ENCODE assay signal across 15 cellular contexts in genomic region chr6:89118931-89119330, GRCh38. TPM values are rescaled to one million over a fixed set of nuclear protein-coding genes. Genes with fewer than 3 reads are reported as not detected.
DNase-seq lines count a peak whose midpoint lies in the region; ATAC-seq, FAIRE-seq and TF ChIP-seq lines count a peak whose summit lies in the region.
"Had no signal": no experiment of that assay in that cellular context is flagged by ENCODE, and none has a peak within 500 bp of the region (broad histone marks: within the 10 kb centered on the region; RNA-seq: fewer than 3 reads in every experiment).

No MANE protein-coding gene starts in this region.

- H3K36me3 ChIP-seq in CD4-positive, alpha-beta memory T cell (ENCODE audit: insufficient read depth, low read length): no peaks in the 10 kb centered on the region
- H3K36me3 ChIP-seq in effector memory CD4-positive, alpha-beta T cell (ENCODE audit: control insufficient read depth, insufficient read depth, low read length): no peaks in the 10 kb centered on the region
- H3K36me3 ChIP-seq: colonic mucosa had no signal

- H3K9me3 Mint-ChIP-seq in CD4-positive, alpha-beta memory T cell: no peaks in the 10 kb centered on the region
- H3K9me3 Mint-ChIP-seq in natural killer cell: no peaks in the 10 kb centered on the region

- ATAC-seq in natural killer cell (no peak), HG03159 (IDR thresholded peaks at IDR 0.05; ENCODE audit: unreplicated experiment) (no peak)

- H3K9me3 ChIP-seq in CD4-positive, alpha-beta memory T cell (ENCODE audit: control insufficient read depth in 1 of 2, low read length in 2 of 2): no peaks in the 10 kb centered on the region
- no peaks in the 10 kb centered on the region for H3K9me3 ChIP-seq in effector memory CD4-positive, alpha-beta T cell (ENCODE audit: control insufficient read depth, low read length)
- H3K9me3 ChIP-seq: colonic mucosa had no signal

- H3K36me3 Mint-ChIP-seq in CD4-positive, alpha-beta memory T cell: no peaks in the 10 kb centered on the region
- no peaks in the 10 kb centered on the region for H3K36me3 Mint-ChIP-seq in natural killer cell

- H3K4me3 ChIP-seq in CD4-positive, alpha-beta memory T cell (ENCODE audit: low read length in 2 of 2): no peak overlapping the region
- no peak overlapping the region for H3K4me3 ChIP-seq in effector memory CD4-positive, alpha-beta T cell (ENCODE audit: insufficient read depth, low read depth, low read length, poor library complexity, severe bottlenecking)
- H3K4me3 ChIP-seq: colonic mucosa had no signal

- peak overlapping the region; percentile 23 to 75 (median 68) for H3K4me3 Mint-ChIP-seq in CD4-positive, alpha-beta memory T cell
- peak overlapping the region; percentile 68 for H3K4me3 Mint-ChIP-seq in natural killer cell

- POLR2A ChIA-PET in CD4-positive, alpha-beta memory T cell (lab: Charles Lee; ENCODE audit: partially characterized antibody): interaction anchor here (1.1 kb wide), 1 partner anchor 39 kb away, joined by 4 read pairs; the partner anchor contains the start of gene PNRC1

- CTCF ChIA-PET in CD4-positive, alpha-beta memory T cell (lab: Charles Lee; ENCODE audit: partially characterized antibody): interaction anchor here (0.7 to 4.1 kb wide), 2 partner anchors 39 to 135 kb away, joined by 5 to 13 read pairs; partner anchors contain the start of gene PNRC1

- DNase-seq in CD4-positive, alpha-beta memory T cell: no peak
- DNase-seq in GM10266 (ENCODE audit: extremely low spot score) (peak; percentile 27), astrocyte of the hippocampus (ENCODE audit: low read depth, low spot score) (peak; percentile 23), natural killer cell (no peak), NCI-H1105 treated with DMSO at 0.1 percent for 48 hours (lab: John Stamatoyannopoulos, UW) (no peak), urothelium cell line (ENCODE audit: low spot score) (no peak)
- DNase-seq in effector memory CD4-positive, alpha-beta T cell: no peak
- DNase-seq: colonic mucosa; DMS79; left cardiac atrium; NCI-H226; stimulated activated CD4-positive, alpha-beta T cell treated with anti-CD3 and anti-CD28 coated beads, Interleukin-4, amount 100 ng/mL, for 4 hours had no signal

- H3K27ac ChIP-seq in CD4-positive, alpha-beta memory T cell (ENCODE audit: low read depth, low read length): no peak overlapping the region
- H3K27ac ChIP-seq in effector memory CD4-positive, alpha-beta T cell (ENCODE audit: insufficient read depth, low read length, poor library complexity, severe bottlenecking): no peak overlapping the region
- H3K27ac ChIP-seq: colonic mucosa, VCaP had no signal

- no peak for FAIRE-seq in urothelium cell line (lab: Jason Lieb, UNC)

- peaks cover 7% of the 10 kb centered on the region for H3K4me1 ChIP-seq in CD4-positive, alpha-beta memory T cell (ENCODE audit: insufficient read depth, low read length)
- peaks cover 5% of the 10 kb centered on the region for H3K4me1 ChIP-seq in effector memory CD4-positive, alpha-beta T cell (ENCODE audit: control insufficient read depth, insufficient read depth, low read length, poor library complexity, severe bottlenecking)
- H3K4me1 ChIP-seq: colonic mucosa had no signal

- no peaks in the 10 kb centered on the region for H3K27me3 Mint-ChIP-seq in CD4-positive, alpha-beta memory T cell
- no peaks in the 10 kb centered on the region for H3K27me3 Mint-ChIP-seq in natural killer cell (ENCODE audit: low read depth in 2 of 2)

- H3K27me3 ChIP-seq in CD4-positive, alpha-beta memory T cell (ENCODE audit: insufficient read depth, low read length): no peaks in the 10 kb centered on the region
- peaks cover 3% of the 10 kb centered on the region for H3K27me3 ChIP-seq in effector memory CD4-positive, alpha-beta T cell (replicated peaks; ENCODE audit: control insufficient read depth, insufficient read depth, low read length, poor library complexity, severe bottlenecking)
- H3K27me3 ChIP-seq: colonic mucosa had no signal

- no peak for TF ChIP-seq CTCF in GM10266 (IDR thresholded peaks at IDR 0.05; ENCODE audit: control insufficient read depth, insufficient read depth, low read depth, missing control alignments)
- TF ChIP-seq CTCF in natural killer cell (IDR thresholded peaks at IDR 0.05): no peak

- intact Hi-C loops in CD4-positive, alpha-beta memory T cell (cut with micrococcal nuclease): no loop called here
- intact Hi-C loops in natural killer cell (cut with micrococcal nuclease): loop anchor here (5.0 kb wide), 1 partner anchor 37 kb away; the partner anchor contains the start of gene PNRC1

- peak overlapping the region in 1 of 7 donors; percentile 66 for H3K27ac Mint-ChIP-seq in CD4-positive, alpha-beta memory T cell
- H3K27ac Mint-ChIP-seq in natural killer cell: no peak overlapping the region

- peaks cover 6 to 14% (median 11%) of the 10 kb centered on the region in 4 donors for H3K4me1 Mint-ChIP-seq in CD4-positive, alpha-beta memory T cell
- peaks cover 6 to 15% of the 10 kb centered on the region in 2 donors for H3K4me1 Mint-ChIP-seq in natural killer cell

RNA-seq across cellular contexts. Expression of gene SRSF12, which starts 1.1 kb away (rescaled TPM):
- not detected for total RNA-seq in CD4-positive, alpha-beta memory T cell
- polyA plus RNA-seq in CD4-positive, alpha-beta memory T cell: under 1 TPM; 0.06 to 0.11 TPM
- total RNA-seq in natural killer cell: under 1 TPM; 0.07 to 0.45 (median 0.45) TPM
- total RNA-seq: RPMI7951 had no signal

RNA-seq across cellular contexts. Expression of gene PM20D2, which starts 26.9 kb away (rescaled TPM):
- 10 to 100 TPM; 11.4 to 11.6 TPM for total RNA-seq in CD4-positive, alpha-beta memory T cell
- polyA plus RNA-seq in CD4-positive, alpha-beta memory T cell: 10 to 100 TPM in 1 of 2 donors, 1 to 10 TPM in 1; 7.8 to 11.3 TPM
- 1 to 10 TPM; 4.0 to 6.1 (median 4.9) TPM for total RNA-seq in natural killer cell

RNA-seq across cellular contexts. Expression of gene PNRC1, which starts 38.4 kb away (rescaled TPM):
- 100 to 1,000 TPM; 622 to 667 TPM for total RNA-seq in CD4-positive, alpha-beta memory T cell
- 100 to 1,000 TPM; 390 to 516 TPM for polyA plus RNA-seq in CD4-positive, alpha-beta memory T cell
- total RNA-seq in natural killer cell: 100 to 1,000 TPM; 695 to 970 (median 712) TPM

Comparison
In these comparisons a context has a peak if more than half of its experiments do, and no peak if none do; other contexts are left out.
1. DNase-seq: peak in GM10266 (single experiment) and astrocyte of the hippocampus (single experiment); none in CD4-positive, alpha-beta memory T cell (0 of 5), natural killer cell (single experiment), effector memory CD4-positive, alpha-beta T cell (0 of 3), NCI-H1105 treated with DMSO at 0.1 percent for 48 hours (single experiment) and urothelium cell line (single experiment).